In genomic region chr21:45236481-45236880, GRCh38 we compare ENCODE assay signal across 15 cellular contexts. TPM values are rescaled to one million over a fixed set of nuclear protein-coding genes. Genes with fewer than 3 reads are reported as not detected.
DNase-seq lines count a peak whose midpoint lies in the region; ATAC-seq, FAIRE-seq and TF ChIP-seq lines count a peak whose summit lies in the region.
"Had no signal": no experiment of that assay in that cellular context is flagged by ENCODE, and none has a peak within 500 bp of the region (broad histone marks: within the 10 kb centered on the region; RNA-seq: fewer than 3 reads in every experiment).

No MANE protein-coding gene starts in this region.

- DNase-seq in GM12865 (ENCODE audit: low read depth): peak; percentile 12
- DNase-seq in HTR-8/SVneo (ENCODE audit: insufficient read length, low spot score): no peak
- no peak for DNase-seq in lower lobe of right lung
- no peak for DNase-seq in NCI-H524 (lab: John Stamatoyannopoulos, UW)
- DNase-seq in cardiac septum (ENCODE audit: low spot score): no peak
- DNase-seq: activated T-cell treated with anti-CD3 and anti-CD28 coated beads, Interleukin-2, amount 50 U/mL, for 1 hour; adrenal gland; esophagus squamous epithelium; NCI-H187 had no signal

- H3K9me3 ChIP-seq in lower lobe of right lung: no peaks in the 10 kb centered on the region
- H3K9me3 ChIP-seq: adrenal gland, HAP-1, neutrophil had no signal

- peaks cover 26% of the 10 kb centered on the region for H3K27me3 ChIP-seq in lower lobe of right lung (ENCODE audit: low read depth)

- H3K4me3 ChIP-seq in GM12865 (ENCODE audit: low read depth, low read length) (no peak overlapping the region), lower lobe of right lung (no peak overlapping the region)
- H3K4me3 ChIP-seq: adrenal gland, esophagus squamous epithelium, HAP-1, tibial artery had no signal

- H3K4me1 ChIP-seq in lower lobe of right lung: no peaks in the 10 kb centered on the region
- H3K4me1 ChIP-seq: adrenal gland, esophagus squamous epithelium, tibial artery had no signal

- TF ChIP-seq CTCF in GM12865 (IDR thresholded peaks at IDR 0.05; ENCODE audit: insufficient read depth, low read depth, low read length, missing control alignments) (peak; percentile 12), lower lobe of right lung (IDR thresholded peaks at IDR 0.05) (no peak)

- H3K27ac ChIP-seq in lower lobe of right lung: no peak overlapping the region
- H3K27ac ChIP-seq: adrenal gland, esophagus squamous epithelium, neutrophil, tibial artery had no signal

- 0 out of 3 replicates have a peak, but pooled peaks have one; percentile 30 for ATAC-seq in SK-N-SH treated with all-trans-retinoic acid at 6 μM for 48 hours
- peak; percentile 31 to 42 for ATAC-seq in lower lobe of right lung
- ATAC-seq in GM18502 (IDR thresholded peaks at IDR 0.05; ENCODE audit: poor library complexity, unreplicated experiment): no peak

- intact Hi-C loops in lower lobe of right lung (cut with DNase I) (no loop called here), cardiac septum (cut with DNase I) (no loop called here)

- no peaks in the 10 kb centered on the region for H3K36me3 ChIP-seq in lower lobe of right lung
- H3K36me3 ChIP-seq: adrenal gland, esophagus squamous epithelium, HAP-1, neutrophil, tibial artery had no signal

- peak; percentile 64 for FAIRE-seq in HTR-8/SVneo (lab: Jason Lieb, UNC)
- FAIRE-seq: GM19239 had no signal

TF ChIP-seq in SK-N-SH treated with all-trans-retinoic acid at 6 μM for 48 hours, 23 proteins besides CTCF, POLR2A, EP300 and RAD21:
- no peak for TF ChIP-seq PATZ1 (CRISPR knock-in tag; IDR thresholded peaks at IDR 0.05; ENCODE audit: borderline replicate concordance)
- no peak for TF ChIP-seq TSHZ2 (CRISPR knock-in tag; IDR thresholded peaks at IDR 0.05)
- no peak for TF ChIP-seq ZNF8 (CRISPR knock-in tag; IDR thresholded peaks at IDR 0.05)
- TF ChIP-seq ZC3H10 (CRISPR knock-in tag; IDR thresholded peaks at IDR 0.05): no peak
- TF ChIP-seq ESRRG (CRISPR knock-in tag; IDR thresholded peaks at IDR 0.05): no peak
- TF ChIP-seq OSR1 (CRISPR knock-in tag; IDR thresholded peaks at IDR 0.05): no peak
- no peak for TF ChIP-seq GLIS3 (CRISPR knock-in tag; IDR thresholded peaks at IDR 0.05)
- no peak for TF ChIP-seq ZNF565 (CRISPR knock-in tag; conservative IDR thresholded peaks at IDR 0.05; ENCODE audit: low read depth)
- TF ChIP-seq TCF4 (CRISPR knock-in tag; IDR thresholded peaks at IDR 0.05; ENCODE audit: borderline replicate concordance): no peak
- TF ChIP-seq ISL1 (CRISPR knock-in tag; IDR thresholded peaks at IDR 0.05): no peak
- no peak for TF ChIP-seq ZFP30 (CRISPR knock-in tag; IDR thresholded peaks at IDR 0.05)
- no peak for TF ChIP-seq ZNF70 (CRISPR knock-in tag; IDR thresholded peaks at IDR 0.05)
- TF ChIP-seq CSDC2 (CRISPR knock-in tag; IDR thresholded peaks at IDR 0.05): no peak
- TF ChIP-seq PPARA (CRISPR knock-in tag; IDR thresholded peaks at IDR 0.05; ENCODE audit: borderline replicate concordance): no peak
- no peak for TF ChIP-seq TOX (CRISPR knock-in tag; IDR thresholded peaks at IDR 0.05; ENCODE audit: borderline replicate concordance)
- no peak for TF ChIP-seq CREB5 (CRISPR knock-in tag; IDR thresholded peaks at IDR 0.05; ENCODE audit: low read depth)
- TF ChIP-seq ARNTL (CRISPR knock-in tag; IDR thresholded peaks at IDR 0.05; ENCODE audit: borderline replicate concordance, low read depth): no peak
- no peak for TF ChIP-seq BACH2 (CRISPR knock-in tag; IDR thresholded peaks at IDR 0.05; ENCODE audit: borderline replicate concordance)
- TF ChIP-seq RARB (CRISPR knock-in tag; IDR thresholded peaks at IDR 0.05): no peak
TF ChIP-seq in SK-N-SH treated with all-trans-retinoic acid at 6 μM for 48 hours: peak in this region for 0.

RNA-seq across cellular contexts. Expression of gene POFUT2, which starts 51.2 kb away (rescaled TPM):
- 29.1 TPM for total RNA-seq in lower lobe of right lung
- 20.1 TPM for total RNA-seq in cardiac septum
